5 cellular contexts compared by ENCODE assay signal in the genomic region with DNA sequence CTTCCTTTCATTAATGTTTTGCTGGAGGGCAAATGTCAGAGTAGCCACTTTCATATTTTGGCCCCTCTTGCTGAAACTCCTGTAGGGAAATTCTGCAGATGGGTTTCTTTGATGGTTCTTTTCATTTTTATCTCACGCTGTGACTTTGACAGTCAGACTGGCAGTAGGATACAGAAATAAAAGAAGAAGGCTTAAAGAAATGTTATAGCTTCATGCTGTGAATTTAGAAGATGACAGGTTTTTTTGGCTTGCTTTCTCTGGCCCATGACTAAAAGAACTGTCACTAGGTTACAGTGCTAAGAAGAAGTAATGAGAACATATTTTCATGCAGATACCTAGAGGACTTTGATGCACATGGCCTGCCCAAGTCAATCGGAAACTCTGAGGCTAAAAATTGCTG.
"Had no signal": no experiment of that assay in that cellular context is flagged by ENCODE, and none has a peak within 500 bp of the region (broad histone marks: within the 10 kb centered on the region; RNA-seq: fewer than 3 reads in every experiment).

No MANE protein-coding gene starts in this region.

- H3K9me3 ChIP-seq: HAP-1 had no signal

- H3K27ac ChIP-seq: GM23248 had no signal

- H3K4me3 ChIP-seq: GM23248, HAP-1 had no signal

- H3K9ac ChIP-seq: GM23248 had no signal

- DNase-seq: GM23248, GOT3, H7, HFFc6 had no signal

- H2AFZ ChIP-seq: GM23248 had no signal

- H3K36me3 ChIP-seq: HAP-1 had no signal
